10 cellular contexts compared by ENCODE assay signal in genomic region chr12:14157129-14157747, GRCh38.
DNase-seq lines count a peak whose midpoint lies in the region; ATAC-seq lines count a peak whose summit lies in the region.
"Had no signal": no experiment of that assay in that cellular context is flagged by ENCODE, and none has a peak within 500 bp of the region (broad histone marks: within the 10 kb centered on the region; RNA-seq: fewer than 3 reads in every experiment).

No MANE protein-coding gene starts in this region.

- ATAC-seq in HG02610 (IDR thresholded peaks at IDR 0.05; ENCODE audit: unreplicated experiment) (peak; percentile 97), HG03521 (IDR thresholded peaks at IDR 0.05; ENCODE audit: unreplicated experiment) (peak; percentile 99), left cardiac atrium (no peak)
- peak; percentile 97 to 98 for ATAC-seq in stimulated activated naive B cell treated with anti-CD40 and anti-IgM and Interleukin-4, amounts not matched to agents 10 μg/mL and 1 μg/mL and 100 μg/mL, for 72 hours (replicated peaks)
- ATAC-seq: activated T-cell treated with anti-CD3 and anti-CD28 coated beads, Interleukin-2, amount 50 U/mL, for 72 hours had no signal

- intact Hi-C loops in left cardiac atrium (cut with DNase I) = loop anchor here in 1 of 2 donors (5.0 kb wide), 1 partner anchor 290 kb away; no protein-coding TSS in a partner anchor

- H3K4me3 Mint-ChIP-seq in stimulated activated naive B cell treated with anti-CD40 and anti-IgM and Interleukin-4, amounts not matched to agents 10 μg/mL and 1 μg/mL and 100 μg/mL, for 72 hours = peak overlapping the region in 1 of 2 donors; percentile 31
- H3K4me3 Mint-ChIP-seq: activated T-cell treated with anti-CD3 and anti-CD28 coated beads, Interleukin-2, amount 50 U/mL, for 72 hours had no signal

- DNase-seq in NCI-H1105 treated with DMSO at 0.1 percent for 48 hours (lab: John Stamatoyannopoulos, UW) (peak; percentile 32), NCI-H1105 (lab: John Stamatoyannopoulos, UW) (no peak), DMS153 (lab: John Stamatoyannopoulos, UW) (no peak), dedifferentiated amniotic fluid mesenchymal stem cell (ENCODE audit: extremely low spot score) (no peak), left cardiac atrium (no peak)
- DNase-seq in stimulated activated naive B cell treated with anti-CD40 and anti-IgM and Interleukin-4, amounts not matched to agents 10 μg/mL and 1 μg/mL and 100 μg/mL, for 72 hours = peak; percentile 63
- DNase-seq: activated T-cell treated with anti-CD3 and anti-CD28 coated beads, Interleukin-2, amount 50 U/mL, for 72 hours; NCI-H1436 had no signal

- H3K36me3 Mint-ChIP-seq in stimulated activated naive B cell treated with anti-CD40 and anti-IgM and Interleukin-4, amounts not matched to agents 10 μg/mL and 1 μg/mL and 100 μg/mL, for 72 hours = no peaks in the 10 kb centered on the region

- H3K27me3 Mint-ChIP-seq in stimulated activated naive B cell treated with anti-CD40 and anti-IgM and Interleukin-4, amounts not matched to agents 10 μg/mL and 1 μg/mL and 100 μg/mL, for 72 hours = no peaks in the 10 kb centered on the region

- peaks cover 0 to 3% of the 10 kb centered on the region in 2 donors for H3K9me3 Mint-ChIP-seq in stimulated activated naive B cell treated with anti-CD40 and anti-IgM and Interleukin-4, amounts not matched to agents 10 μg/mL and 1 μg/mL and 100 μg/mL, for 72 hours

- H3K4me1 Mint-ChIP-seq in stimulated activated naive B cell treated with anti-CD40 and anti-IgM and Interleukin-4, amounts not matched to agents 10 μg/mL and 1 μg/mL and 100 μg/mL, for 72 hours = peaks cover 35 to 64% of the 10 kb centered on the region in 2 donors

- peak overlapping the region; percentile 70 for H3K27ac Mint-ChIP-seq in stimulated activated naive B cell treated with anti-CD40 and anti-IgM and Interleukin-4, amounts not matched to agents 10 μg/mL and 1 μg/mL and 100 μg/mL, for 72 hours
- H3K27ac Mint-ChIP-seq: activated T-cell treated with anti-CD3 and anti-CD28 coated beads, Interleukin-2, amount 50 U/mL, for 72 hours had no signal

Comparison
In these comparisons a context has a peak if more than half of its experiments do, and no peak if none do; other contexts are left out.
1. DNase-seq: peak in NCI-H1105 treated with DMSO at 0.1 percent for 48 hours (single experiment) and stimulated activated naive B cell treated with anti-CD40 and anti-IgM and Interleukin-4, amounts not matched to agents 10 μg/mL and 1 μg/mL and 100 μg/mL, for 72 hours (single experiment); none in NCI-H1105 (single experiment), DMS153 (single experiment), dedifferentiated amniotic fluid mesenchymal stem cell (single experiment) and left cardiac atrium (single experiment).
2. ATAC-seq: peak in HG02610 (single experiment), HG03521 (single experiment) and stimulated activated naive B cell treated with anti-CD40 and anti-IgM and Interleukin-4, amounts not matched to agents 10 μg/mL and 1 μg/mL and 100 μg/mL, for 72 hours (2 of 2); none in left cardiac atrium (0 of 2).